12 cellular contexts compared by ENCODE assay signal in genomic region chr13:99353836-99354235, GRCh38. TPM values are rescaled to one million over a fixed set of nuclear protein-coding genes. Genes with fewer than 3 reads are reported as not detected.
DNase-seq lines count a peak whose midpoint lies in the region; ATAC-seq, FAIRE-seq and TF ChIP-seq lines count a peak whose summit lies in the region.
"Had no signal": no experiment of that assay in that cellular context is flagged by ENCODE, and none has a peak within 500 bp of the region (broad histone marks: within the 10 kb centered on the region; RNA-seq: fewer than 3 reads in every experiment).

No MANE protein-coding gene starts in this region.

- H2AFZ ChIP-seq in mesenchymal stem cell (ENCODE audit: low read depth, low read length) = no peak overlapping the region

- H2BK120ac ChIP-seq in mesenchymal stem cell (ENCODE audit: low read depth, low read length) = no peak overlapping the region

- H3K9me3 ChIP-seq in CD4-positive, alpha-beta T cell (ENCODE audit: control insufficient read depth, low read length) = no peaks in the 10 kb centered on the region
- no peaks in the 10 kb centered on the region for H3K9me3 ChIP-seq in mesenchymal stem cell (ENCODE audit: control insufficient read depth, low read length)

- POLR2A ChIA-PET in CD4-positive, alpha-beta T cell (lab: Charles Lee) = interaction anchor here (0.6 to 8.3 kb wide), 14 partner anchors 12 to 160 kb away, joined by 3 to 220 read pairs (median 26); partner anchors contain the start of genes GPR18, GPR183 and UBAC2

- no peak overlapping the region for H3K4ac ChIP-seq in mesenchymal stem cell (ENCODE audit: low read depth in 1 of 2, low read length in 2 of 2)

- H3K79me1 ChIP-seq in mesenchymal stem cell (replicated peaks; ENCODE audit: low read length, poor library complexity, severe bottlenecking) = peaks cover 29% of the 10 kb centered on the region

- no peak overlapping the region for H3K9ac ChIP-seq in mesenchymal stem cell (ENCODE audit: low read length)

- DNase-seq in CD4-positive, alpha-beta T cell = no peak
- peak; percentile 46 for DNase-seq in HFFc6
- no peak for DNase-seq in activated naive CD4-positive, alpha-beta T cell treated with anti-CD3 and anti-CD28 coated beads, Interleukin-2, amount 50 U/mL, for 72 hours (ENCODE audit: low spot score in 2 of 2)
- peak; percentile 65 for DNase-seq in mesenchymal stem cell
- no peak for DNase-seq in foreskin melanocyte
- no peak for DNase-seq in RCC 7860 (ENCODE audit: low spot score)
- DNase-seq in NCI-H1105 (lab: John Stamatoyannopoulos, UW) = no peak
- DNase-seq: NCI-H2081 had no signal

- H3K4me1 ChIP-seq in mesenchymal stem cell (ENCODE audit: control insufficient read depth, insufficient read depth, low read depth, low read length) = peaks cover 18% of the 10 kb centered on the region

- FAIRE-seq in RCC 7860 (lab: Jason Lieb, UNC) = no peak
- FAIRE-seq: D721Med had no signal

- H3K27me3 ChIP-seq in CD4-positive, alpha-beta T cell (ENCODE audit: control insufficient read depth, insufficient read depth, low read length) = no peaks in the 10 kb centered on the region
- no peaks in the 10 kb centered on the region for H3K27me3 ChIP-seq in mesenchymal stem cell (ENCODE audit: control insufficient read depth in 1 of 2, insufficient read depth in 1 of 2, low read length in 2 of 2)

- no peak for ATAC-seq in CD4-positive, alpha-beta T cell (ENCODE audit: poor library complexity)
- no peak for ATAC-seq in activated naive CD4-positive, alpha-beta T cell treated with anti-CD3 and anti-CD28 coated beads, Interleukin-2, amount 50 U/mL, for 72 hours
- no peak for ATAC-seq in esophagus mucosa
- ATAC-seq: Panc1 had no signal

- H3K4me1 Mint-ChIP-seq in CD4-positive, alpha-beta T cell (ENCODE audit: low read depth) = peaks cover 99% of the 10 kb centered on the region
- peaks cover 58% of the 10 kb centered on the region for H3K4me1 Mint-ChIP-seq in HFFc6 (ENCODE audit: low read depth)

- H2BK5ac ChIP-seq in mesenchymal stem cell (ENCODE audit: low read depth, low read length, poor library complexity, severe bottlenecking) = no peak overlapping the region

- WGBS in mesenchymal stem cell = 72% methylated on average over 6 of the region's 8 CpGs

- H3K23ac ChIP-seq in mesenchymal stem cell (ENCODE audit: low read length in 2 of 2) = no peak overlapping the region

- no peak overlapping the region for H2AK5ac ChIP-seq in mesenchymal stem cell (ENCODE audit: low read length, severe bottlenecking)

- no peak overlapping the region for H3K4me2 ChIP-seq in mesenchymal stem cell (ENCODE audit: low read length, poor library complexity, severe bottlenecking)

- no peak overlapping the region for H3K4me3 ChIP-seq in mesenchymal stem cell (ENCODE audit: insufficient read depth in 1 of 2, low read depth in 1 of 2, low read length in 2 of 2)

- H3K36me3 Mint-ChIP-seq in CD4-positive, alpha-beta T cell (ENCODE audit: low read depth) = peaks cover 68% of the 10 kb centered on the region
- peaks cover 48% of the 10 kb centered on the region for H3K36me3 Mint-ChIP-seq in HFFc6 (ENCODE audit: low read depth)
- peaks cover 26 to 32% of the 10 kb centered on the region in 2 donors for H3K36me3 Mint-ChIP-seq in activated naive CD4-positive, alpha-beta T cell treated with anti-CD3 and anti-CD28 coated beads, Interleukin-2, amount 50 U/mL, for 72 hours

- H3K27me3 Mint-ChIP-seq in CD4-positive, alpha-beta T cell = no peaks in the 10 kb centered on the region
- peaks cover 7% of the 10 kb centered on the region for H3K27me3 Mint-ChIP-seq in HFFc6 (ENCODE audit: insufficient read depth)

- peak overlapping the region; percentile 72 for H3K4me3 Mint-ChIP-seq in CD4-positive, alpha-beta T cell
- H3K4me3 Mint-ChIP-seq in HFFc6 = peak overlapping the region; percentile 58

- no peak overlapping the region for H2BK15ac ChIP-seq in mesenchymal stem cell (ENCODE audit: low read depth, poor library complexity, severe bottlenecking)

- H3K27ac Mint-ChIP-seq in CD4-positive, alpha-beta T cell = peak overlapping the region; percentile 97
- H3K27ac Mint-ChIP-seq in HFFc6 = no peak overlapping the region; the same call in none of the 2 replicates
- peak overlapping the region; percentile 94 to 98 for H3K27ac Mint-ChIP-seq in activated naive CD4-positive, alpha-beta T cell treated with anti-CD3 and anti-CD28 coated beads, Interleukin-2, amount 50 U/mL, for 72 hours

- H2BK12ac ChIP-seq in mesenchymal stem cell (ENCODE audit: low read length in 2 of 2) = peak overlapping the region in 1 of 2 experiments; percentile 59

- H4K8ac ChIP-seq in mesenchymal stem cell (ENCODE audit: low read length) = peak overlapping the region; percentile 5

- no peaks in the 10 kb centered on the region for H3K9me3 Mint-ChIP-seq in CD4-positive, alpha-beta T cell
- H3K9me3 Mint-ChIP-seq in HFFc6 = no peaks in the 10 kb centered on the region
- H3K9me3 Mint-ChIP-seq in activated naive CD4-positive, alpha-beta T cell treated with anti-CD3 and anti-CD28 coated beads, Interleukin-2, amount 50 U/mL, for 72 hours = no peaks in the 10 kb centered on the region

- H4K91ac ChIP-seq in mesenchymal stem cell (ENCODE audit: low read length) = peak overlapping the region; percentile 66

- H3K36me3 ChIP-seq in mesenchymal stem cell (ENCODE audit: control insufficient read depth in 1 of 2, insufficient read depth in 2 of 2, low read depth in 1 of 2, low read length in 2 of 2) = peaks cover 25 to 30% of the 10 kb centered on the region in 2 experiments

- peak overlapping the region; percentile 97 for H3K27ac ChIP-seq in CD4-positive, alpha-beta T cell (ENCODE audit: low read depth, low read length)
- H3K27ac ChIP-seq in mesenchymal stem cell (ENCODE audit: low read length, poor library complexity, severe bottlenecking) = no peak overlapping the region

- CTCF ChIA-PET in CD4-positive, alpha-beta T cell (lab: Charles Lee) = interaction anchor here (3.0 to 4.1 kb wide), 2 partner anchors 21 to 83 kb away, joined by 15 to 20 read pairs; no protein-coding TSS in a partner anchor

- intact Hi-C loops in CD4-positive, alpha-beta T cell (cut with DNase I, micrococcal nuclease) = loop anchor here (1.0 to 5.0 kb wide), 3 partner anchors 13 to 47 kb away; partner anchors contain the start of gene GPR183 (in 1 of the 2)

- peak overlapping the region in 1 of 2 experiments; percentile 61 for H3K14ac ChIP-seq in mesenchymal stem cell (ENCODE audit: low read length in 2 of 2)

- TF ChIP-seq CTCF in CD4-positive, alpha-beta T cell (IDR thresholded peaks at IDR 0.05) = no peak
- TF ChIP-seq CTCF in HFFc6 (IDR thresholded peaks at IDR 0.05) = no peak

- no peak overlapping the region for H3K18ac ChIP-seq in mesenchymal stem cell (ENCODE audit: low read depth in 1 of 2, low read length in 2 of 2)

RNA-seq across cellular contexts. Expression of gene GPR183, which starts 46.6 kb away (rescaled TPM):
- 100 to 1,000 TPM; 330 to 337 TPM for total RNA-seq in CD4-positive, alpha-beta T cell
- total RNA-seq in HFFc6 (2021; fragmentation: NEBNext Ultra II Directional; extraction: Animal tissue kit (Norgen Biotek cat#: 25700)) = under 1 TPM in 1 of 6 experiments, not detected in 5; 0.17 TPM
- total RNA-seq in activated naive CD4-positive, alpha-beta T cell treated with anti-CD3 and anti-CD28 coated beads, Interleukin-2, amount 50 U/mL, for 72 hours = 10 to 100 TPM; 55.0 to 55.4 TPM
- polyA plus RNA-seq in mesenchymal stem cell (2013, experiment 1 of 2) = 8.4 TPM
- polyA plus RNA-seq in mesenchymal stem cell (2013, experiment 2 of 2) = 8.1 TPM
- 0.76 TPM for total RNA-seq in esophagus mucosa
- total RNA-seq: bronchial epithelial cell had no signal

Comparison
In these comparisons a context has a peak if more than half of its experiments do, and no peak if none do; other contexts are left out.
1. DNase-seq: peak in HFFc6 (single experiment) and mesenchymal stem cell (single experiment); none in CD4-positive, alpha-beta T cell (0 of 10), activated naive CD4-positive, alpha-beta T cell treated with anti-CD3 and anti-CD28 coated beads, Interleukin-2, amount 50 U/mL, for 72 hours (0 of 2), foreskin melanocyte (single experiment), RCC 7860 (single experiment) and NCI-H1105 (single experiment).
2. RNA of gene GPR183, which starts 46.6 kb away (total RNA-seq): 330 to 337 TPM in CD4-positive, alpha-beta T cell and 55.0 to 55.4 TPM in activated naive CD4-positive, alpha-beta T cell treated with anti-CD3 and anti-CD28 coated beads, Interleukin-2, amount 50 U/mL, for 72 hours; 0.76 TPM in esophagus mucosa (single experiment) and 0.17 TPM in HFFc6; every median in the first group is over 10 times any median in the second.